34 cellular contexts compared by ENCODE assay signal in genomic region chr1:39485046-39485803, GRCh38. TPM values are rescaled to one million over a fixed set of nuclear protein-coding genes. Genes with fewer than 3 reads are reported as not detected.
A peak's percentile ranks its signal among the peaks of the same experiment; 100 is the strongest.
DNase-seq lines count a peak whose midpoint lies in the region; ATAC-seq and TF ChIP-seq lines count a peak whose summit lies in the region.
"Had no signal": no experiment of that assay in that cellular context is flagged by ENCODE, and none has a peak within 500 bp of the region (broad histone marks: within the 10 kb centered on the region; RNA-seq: fewer than 3 reads in every experiment).

No MANE protein-coding gene starts in this region.

- no peaks in the 10 kb centered on the region for H3K4me1 Mint-ChIP-seq in activated CD4-positive, alpha-beta memory T cell treated with anti-CD3 and anti-CD28 coated beads for 36 hours (ENCODE audit: low read depth)
- H3K4me1 Mint-ChIP-seq in activated CD4-positive, alpha-beta memory T cell treated with anti-CD3 and anti-CD28 coated beads, Interleukin-2, amount 10 ng/mL, durations not matched to agents 7 days and 5 days: no peaks in the 10 kb centered on the region
- peaks cover under 1% of the 10 kb centered on the region for H3K4me1 Mint-ChIP-seq in stimulated activated memory B cell treated with anti-CD40 and anti-IgM and Interleukin-4, amounts not matched to agents 10 μg/mL and 1 μg/mL and 100 μg/mL, for 72 hours
- H3K4me1 Mint-ChIP-seq: activated naive CD8-positive, alpha-beta T cell treated with anti-CD3 and anti-CD28 coated beads for 36 hours had no signal

- peaks cover 0 to 1% (median 0%) of the 10 kb centered on the region in 3 donors for H3K27me3 ChIP-seq in stomach
- H3K27me3 ChIP-seq: colonic mucosa, upper lobe of left lung had no signal

- H3K9me3 Mint-ChIP-seq in activated CD4-positive, alpha-beta memory T cell treated with anti-CD3 and anti-CD28 coated beads for 36 hours: no peaks in the 10 kb centered on the region
- H3K9me3 Mint-ChIP-seq in activated CD4-positive, alpha-beta memory T cell treated with anti-CD3 and anti-CD28 coated beads, Interleukin-2, amount 10 ng/mL, durations not matched to agents 7 days and 5 days: no peaks in the 10 kb centered on the region
- no peaks in the 10 kb centered on the region for H3K9me3 Mint-ChIP-seq in stimulated activated memory B cell treated with anti-CD40 and anti-IgM and Interleukin-4, amounts not matched to agents 10 μg/mL and 1 μg/mL and 100 μg/mL, for 72 hours
- H3K9me3 Mint-ChIP-seq: activated naive CD8-positive, alpha-beta T cell treated with anti-CD3 and anti-CD28 coated beads for 36 hours; T-helper 1 cell treated with Interleukin-12 subunit alpha and Interleukin-12 subunit beta and Interleukin-4 antibody, amounts not matched to agents 30 μg/mL and 1 μg/mL, for 36 hours had no signal

- intact Hi-C loops in activated CD4-positive, alpha-beta memory T cell treated with anti-CD3 and anti-CD28 coated beads for 36 hours (cut with micrococcal nuclease): no loop called here
- intact Hi-C loops in stomach (cut with DNase I; ENCODE audit: low total_unique reads): no loop called here

- peak overlapping the region in 3 of 5 donors; percentile 15 to 39 (median 22) for H3K27ac ChIP-seq in stomach
- H3K27ac ChIP-seq: 22Rv1, colonic mucosa, GM23248, PC-9 had no signal

- H3K9me3 ChIP-seq in stomach: no peaks in the 10 kb centered on the region
- H3K9me3 ChIP-seq: colonic mucosa, upper lobe of left lung had no signal

- no peak for TF ChIP-seq POLR2A in stomach (IDR thresholded peaks at IDR 0.05)

- H3K36me3 Mint-ChIP-seq in activated CD4-positive, alpha-beta memory T cell treated with anti-CD3 and anti-CD28 coated beads for 36 hours: peaks cover 29% of the 10 kb centered on the region
- H3K36me3 Mint-ChIP-seq in activated CD4-positive, alpha-beta memory T cell treated with anti-CD3 and anti-CD28 coated beads, Interleukin-2, amount 10 ng/mL, durations not matched to agents 7 days and 5 days (ENCODE audit: low read depth): peaks cover 44% of the 10 kb centered on the region
- peaks cover 28% of the 10 kb centered on the region for H3K36me3 Mint-ChIP-seq in stimulated activated memory B cell treated with anti-CD40 and anti-IgM and Interleukin-4, amounts not matched to agents 10 μg/mL and 1 μg/mL and 100 μg/mL, for 72 hours

- no peak overlapping the region for H3K4me3 ChIP-seq in stomach
- H3K4me3 ChIP-seq: colonic mucosa, GM23248, PC-9, upper lobe of left lung had no signal

- H3K4me3 Mint-ChIP-seq in activated CD4-positive, alpha-beta memory T cell treated with anti-CD3 and anti-CD28 coated beads for 36 hours: no peak overlapping the region
- no peak overlapping the region for H3K4me3 Mint-ChIP-seq in activated CD4-positive, alpha-beta memory T cell treated with anti-CD3 and anti-CD28 coated beads, Interleukin-2, amount 10 ng/mL, durations not matched to agents 7 days and 5 days
- no peak overlapping the region for H3K4me3 Mint-ChIP-seq in stimulated activated memory B cell treated with anti-CD40 and anti-IgM and Interleukin-4, amounts not matched to agents 10 μg/mL and 1 μg/mL and 100 μg/mL, for 72 hours
- H3K4me3 Mint-ChIP-seq: activated naive CD8-positive, alpha-beta T cell treated with anti-CD3 and anti-CD28 coated beads for 36 hours; T-helper 1 cell treated with Interleukin-12 subunit alpha and Interleukin-12 subunit beta and Interleukin-4 antibody, amounts not matched to agents 30 μg/mL and 1 μg/mL, for 36 hours had no signal

- H3K36me3 ChIP-seq in stomach: peaks cover 48 to 80% (median 75%) of the 10 kb centered on the region in 4 donors

- 83 to 94% (median 93%) methylated on average over 14 of the region's 14 CpGs for WGBS in stomach, 5 donors

- DNase-seq in activated CD4-positive, alpha-beta memory T cell treated with anti-CD3 and anti-CD28 coated beads for 36 hours: no peak
- no peak for DNase-seq in activated CD4-positive, alpha-beta memory T cell treated with anti-CD3 and anti-CD28 coated beads, Interleukin-2, amount 10 ng/mL, durations not matched to agents 7 days and 5 days
- peak; percentile 52 for DNase-seq in globus pallidus (ENCODE audit: low spot score)
- DNase-seq in left lobe of liver (ENCODE audit: low spot score): no peak
- no peak for DNase-seq in stomach
- DNase-seq in mesenteric fat pad (ENCODE audit: low spot score): no peak
- DNase-seq in NCI-H2196 treated with DMSO at 0.1 percent for 48 hours (lab: John Stamatoyannopoulos, UW; ENCODE audit: unreplicated experiment): no peak
- DNase-seq: activated CD4-positive, alpha-beta T cell treated with anti-CD3 and anti-CD28 coated beads, Interleukin-2, amount 50 U/mL, for 48 hours; activated effector memory CD4-positive, alpha-beta T cell treated with Interleukin-2 at 50 U/mL for 16 hours; activated naive CD8-positive, alpha-beta T cell treated with anti-CD3 and anti-CD28 coated beads for 36 hours; activated T-cell treated with anti-CD3 and anti-CD28 coated beads for 4 hours; colonic mucosa; DMS79; effector memory CD4-positive, alpha-beta T cell; GM23248; islet precursor cell; Kasumi-1; NCI-H1436; NCI-H2081 treated with DMSO at 0.1 percent for 48 hours; NCI-H226; NCI-H526 treated with DMSO at 0.1 percent for 48 hours; PC-9; stimulated activated CD8-positive, alpha-beta memory T cell treated with anti-CD3 and anti-CD28 coated beads, Interleukin-4, amount 100 ng/mL, for 48 hours had no signal

- CTCF ChIA-PET in activated CD4-positive, alpha-beta memory T cell treated with anti-CD3 and anti-CD28 coated beads for 36 hours (lab: Charles Lee): no interaction called here
- CTCF ChIA-PET in activated CD4-positive, alpha-beta memory T cell treated with anti-CD3 and anti-CD28 coated beads, Interleukin-2, amount 10 ng/mL, durations not matched to agents 7 days and 5 days (lab: Charles Lee): no interaction called here

- TF ChIP-seq CTCF in stomach (IDR thresholded peaks at IDR 0.05): no peak

- peaks cover 0 to 4% (median 2%) of the 10 kb centered on the region in 4 donors for H3K4me1 ChIP-seq in stomach
- H3K4me1 ChIP-seq: colonic mucosa, parathyroid adenoma, upper lobe of left lung had no signal

- peak overlapping the region; percentile 18 for H3K27ac Mint-ChIP-seq in activated CD4-positive, alpha-beta memory T cell treated with anti-CD3 and anti-CD28 coated beads for 36 hours
- no peak overlapping the region for H3K27ac Mint-ChIP-seq in activated CD4-positive, alpha-beta memory T cell treated with anti-CD3 and anti-CD28 coated beads, Interleukin-2, amount 10 ng/mL, durations not matched to agents 7 days and 5 days
- no peak overlapping the region for H3K27ac Mint-ChIP-seq in stimulated activated memory B cell treated with anti-CD40 and anti-IgM and Interleukin-4, amounts not matched to agents 10 μg/mL and 1 μg/mL and 100 μg/mL, for 72 hours
- H3K27ac Mint-ChIP-seq: activated naive CD8-positive, alpha-beta T cell treated with anti-CD3 and anti-CD28 coated beads for 36 hours; T-helper 1 cell treated with Interleukin-12 subunit alpha and Interleukin-12 subunit beta and Interleukin-4 antibody, amounts not matched to agents 30 μg/mL and 1 μg/mL, for 36 hours had no signal

- peak; percentile 22 for ATAC-seq in left lobe of liver
- ATAC-seq in stimulated activated memory B cell treated with anti-CD40 and anti-IgM and Interleukin-4, amounts not matched to agents 10 μg/mL and 1 μg/mL and 100 μg/mL, for 72 hours: no peak
- ATAC-seq: sciatic nerve, SK-N-SH treated with all-trans-retinoic acid at 6 μM for 48 hours had no signal

- POLR2A ChIA-PET in activated CD4-positive, alpha-beta memory T cell treated with anti-CD3 and anti-CD28 coated beads for 36 hours (lab: Charles Lee): no interaction called here
- POLR2A ChIA-PET in activated CD4-positive, alpha-beta memory T cell treated with anti-CD3 and anti-CD28 coated beads, Interleukin-2, amount 10 ng/mL, durations not matched to agents 7 days and 5 days (lab: Charles Lee): no interaction called here

- no peaks in the 10 kb centered on the region for H3K27me3 Mint-ChIP-seq in activated CD4-positive, alpha-beta memory T cell treated with anti-CD3 and anti-CD28 coated beads for 36 hours
- peaks cover under 1% of the 10 kb centered on the region for H3K27me3 Mint-ChIP-seq in activated CD4-positive, alpha-beta memory T cell treated with anti-CD3 and anti-CD28 coated beads, Interleukin-2, amount 10 ng/mL, durations not matched to agents 7 days and 5 days
- no peaks in the 10 kb centered on the region for H3K27me3 Mint-ChIP-seq in stimulated activated memory B cell treated with anti-CD40 and anti-IgM and Interleukin-4, amounts not matched to agents 10 μg/mL and 1 μg/mL and 100 μg/mL, for 72 hours

- no peak for TF ChIP-seq EP300 in stomach (IDR thresholded peaks at IDR 0.05)

RNA-seq across cellular contexts. Expression of gene BMP8A, which starts 6.2 kb away (rescaled TPM):
- total RNA-seq in activated CD4-positive, alpha-beta memory T cell treated with anti-CD3 and anti-CD28 coated beads for 36 hours: not detected
- total RNA-seq in activated CD4-positive, alpha-beta memory T cell treated with anti-CD3 and anti-CD28 coated beads, Interleukin-2, amount 10 ng/mL, durations not matched to agents 7 days and 5 days: not detected
- not detected for total RNA-seq in left lobe of liver
- not detected for total RNA-seq in stomach
- polyA plus RNA-seq in stomach: not detected
- 1.6 TPM for total RNA-seq in mesenteric fat pad
- total RNA-seq: bronchial epithelial cell, epithelial cell of proximal tubule, GM23248, subcutaneous adipose tissue had no signal
- polyA plus RNA-seq: GM23248, neural cell had no signal
